Comparison of ENCODE assay signal across 15 cellular contexts in genomic region chr12:214005-214736, GRCh38. TPM values are rescaled to one million over a fixed set of nuclear protein-coding genes. Genes with fewer than 3 reads are reported as not detected.
DNase-seq lines count a peak whose midpoint lies in the region; ATAC-seq and TF ChIP-seq lines count a peak whose summit lies in the region.
"Had no signal": no experiment of that assay in that cellular context is flagged by ENCODE, and none has a peak within 500 bp of the region (broad histone marks: within the 10 kb centered on the region; RNA-seq: fewer than 3 reads in every experiment).

Gene SLC6A12, minus strand, starts transcription at chr12:214157. Its CDS starts 4,171 bp downstream, at chr12:209986.

- no CpG with 5 or more reads among the region's 13 CpGs for WGBS in H9 (ENCODE audit: extremely low coverage, insufficient read length, low lambda C conversion rate)

- peak within 1 kb of the TSS; percentile 44 for H3K18ac ChIP-seq in H9 (ENCODE audit: insufficient read length, low read depth, low read length)

- no peak within 1 kb of the TSS for H2BK12ac ChIP-seq in H9 (ENCODE audit: insufficient read length, low read depth, low read length)

- H2BK120ac ChIP-seq in H9 (ENCODE audit: low read depth, low read length, poor library complexity, severe bottlenecking), result no peak within 1 kb of the TSS

- ATAC-seq in WTC11, result peak; percentile 60
- peak; percentile 39 for ATAC-seq in left lobe of liver
- no peak for ATAC-seq in stimulated activated memory B cell treated with anti-CD40 and anti-IgM and Interleukin-4, amounts not matched to agents 10 μg/mL and 1 μg/mL and 100 μg/mL, for 72 hours
- ATAC-seq: T-helper 17 cell had no signal

- POLR2A ChIA-PET in WTC11 (lab: Charles Lee), result no interaction called here

- TF ChIP-seq CTCF in H9 (conservative IDR thresholded peaks at IDR 0.05), result no peak
- TF ChIP-seq CTCF in WTC11 (IDR thresholded peaks at IDR 0.05), result no peak

- H3K14ac ChIP-seq in H9 (ENCODE audit: insufficient read depth, low read length), result peak within 1 kb of the TSS; percentile 45; the same call in 1 of the 2 replicates

- DNase-seq in H9, result no peak
- no peak for DNase-seq in WTC11 (ENCODE audit: low spot score)
- DNase-seq in left lobe of liver (ENCODE audit: low spot score), result peak; percentile 78
- no peak for DNase-seq in hypothalamus (lab: John Stamatoyannopoulos, UW)
- no peak for DNase-seq in UCSD-AML1 (lab: John Stamatoyannopoulos, UW; ENCODE audit: unreplicated experiment)
- no peak for DNase-seq in NCI-H748 (lab: John Stamatoyannopoulos, UW; ENCODE audit: unreplicated experiment)
- DNase-seq: activated CD4-positive, alpha-beta memory T cell treated with anti-CD3 and anti-CD28 coated beads, Interleukin-2, amount 10 ng/mL, durations not matched to agents 7 days and 5 days; activated naive CD4-positive, alpha-beta T cell treated with anti-CD3 and anti-CD28 coated beads for 36 hours; NCI-H1694 treated with DMSO at 0.1 percent for 48 hours; stimulated activated CD4-positive, alpha-beta T cell treated with anti-CD3 and anti-CD28 coated beads, Interleukin-4, amount 100 ng/mL, for 1 hour; T-helper 17 cell had no signal

- H3K56ac ChIP-seq in H9 (ENCODE audit: insufficient read length, low read depth, low read length), result no peak within 1 kb of the TSS

- H4K91ac ChIP-seq in H9 (ENCODE audit: insufficient read length, low read depth, low read length), result no peak within 1 kb of the TSS

- H3K4me1 Mint-ChIP-seq in H9, result peaks cover 29 to 36% of the 10 kb centered on the region in 2 experiments
- peaks cover 27% of the 10 kb centered on the region for H3K4me1 Mint-ChIP-seq in WTC11
- H3K4me1 Mint-ChIP-seq in stimulated activated memory B cell treated with anti-CD40 and anti-IgM and Interleukin-4, amounts not matched to agents 10 μg/mL and 1 μg/mL and 100 μg/mL, for 72 hours, result peaks cover 18% of the 10 kb centered on the region

- H2AK5ac ChIP-seq in H9 (ENCODE audit: insufficient read length, low read length), result no peak within 1 kb of the TSS

- CTCF ChIA-PET in WTC11 (lab: Charles Lee), result interaction anchor here (1.8 to 2.7 kb wide), 2 partner anchors 15 to 25 kb away, joined by 8 to 9 read pairs; no protein-coding TSS in a partner anchor

- H3K27me3 ChIP-seq in H9 (ENCODE audit: insufficient read depth, low read length), result peaks cover 4% of the 10 kb centered on the region; the same call in 1 of the 2 replicates

- H3K4me1 ChIP-seq in H9 (ENCODE audit: insufficient read depth, low read length), result 0 out of 2 replicates have a peak, but pooled peaks cover 4% of the 10 kb centered on the region

- no peaks in the 10 kb centered on the region for H4K20me1 ChIP-seq in H9 (ENCODE audit: control insufficient read depth, insufficient read depth, insufficient read length)

- H3K9me3 Mint-ChIP-seq in H9, result no peaks in the 10 kb centered on the region; a peak in 2 of 5 replicates
- no peaks in the 10 kb centered on the region for H3K9me3 Mint-ChIP-seq in WTC11
- H3K9me3 Mint-ChIP-seq in stimulated activated memory B cell treated with anti-CD40 and anti-IgM and Interleukin-4, amounts not matched to agents 10 μg/mL and 1 μg/mL and 100 μg/mL, for 72 hours, result peaks cover 3% of the 10 kb centered on the region
- H3K9me3 Mint-ChIP-seq: activated CD4-positive, alpha-beta memory T cell treated with anti-CD3 and anti-CD28 coated beads, Interleukin-2, amount 10 ng/mL, durations not matched to agents 7 days and 5 days; activated naive CD4-positive, alpha-beta T cell treated with anti-CD3 and anti-CD28 coated beads for 36 hours; stimulated activated naive CD8-positive, alpha-beta T cell treated with anti-CD3 and anti-CD28 coated beads, Interleukin-15, Interleukin-2, amounts not matched to agents 100 ng/mL and 50 ng/mL, for 24 hours had no signal

- H3K36me3 Mint-ChIP-seq in H9 (ENCODE audit: insufficient read depth in 1 of 3, low read depth in 3 of 3) (no peaks in the 10 kb centered on the region), WTC11 (no peaks in the 10 kb centered on the region)
- no peaks in the 10 kb centered on the region for H3K36me3 Mint-ChIP-seq in stimulated activated memory B cell treated with anti-CD40 and anti-IgM and Interleukin-4, amounts not matched to agents 10 μg/mL and 1 μg/mL and 100 μg/mL, for 72 hours

- H3K4ac ChIP-seq in H9 (ENCODE audit: low read depth, low read length), result no peak within 1 kb of the TSS

- H3K23ac ChIP-seq in H9 (ENCODE audit: insufficient read length, low read depth, low read length), result no peak within 1 kb of the TSS

- H2BK5ac ChIP-seq in H9 (ENCODE audit: insufficient read length, low read length), result no peak within 1 kb of the TSS

- H3K4me2 ChIP-seq in H9 (ENCODE audit: insufficient read depth, insufficient read length, low read length), result no peak within 1 kb of the TSS

- H3K27ac ChIP-seq in H9 (ENCODE audit: insufficient read length, low read depth, low read length), result no peak within 1 kb of the TSS

- H3K27ac Mint-ChIP-seq in H9 (no peak within 1 kb of the TSS; a peak in 1 of 7 replicates), WTC11 (no peak within 1 kb of the TSS)
- H3K27ac Mint-ChIP-seq in stimulated activated memory B cell treated with anti-CD40 and anti-IgM and Interleukin-4, amounts not matched to agents 10 μg/mL and 1 μg/mL and 100 μg/mL, for 72 hours, result no peak within 1 kb of the TSS
- H3K27ac Mint-ChIP-seq: activated CD4-positive, alpha-beta memory T cell treated with anti-CD3 and anti-CD28 coated beads, Interleukin-2, amount 10 ng/mL, durations not matched to agents 7 days and 5 days; activated naive CD4-positive, alpha-beta T cell treated with anti-CD3 and anti-CD28 coated beads for 36 hours; stimulated activated naive CD8-positive, alpha-beta T cell treated with anti-CD3 and anti-CD28 coated beads, Interleukin-15, Interleukin-2, amounts not matched to agents 100 ng/mL and 50 ng/mL, for 24 hours had no signal

- no peak within 1 kb of the TSS for H4K8ac ChIP-seq in H9 (replicated peaks; ENCODE audit: insufficient read length, low read depth, low read length)

- no peaks in the 10 kb centered on the region for H3K9me3 ChIP-seq in H9 (ENCODE audit: control insufficient read depth, low read depth, low read length)

- H3K9ac ChIP-seq in H9 (ENCODE audit: extremely low read depth, insufficient read length, low read length), result no peak within 1 kb of the TSS

- no peak within 1 kb of the TSS for H2BK15ac ChIP-seq in H9 (ENCODE audit: low read depth, low read length)

- no peak within 1 kb of the TSS for H2BK20ac ChIP-seq in H9 (ENCODE audit: low read depth, low read length, poor library complexity, severe bottlenecking)

- H3K4me3 Mint-ChIP-seq in H9 (no peak within 1 kb of the TSS; a peak in 2 of 5 replicates), WTC11 (no peak within 1 kb of the TSS)
- peak within 1 kb of the TSS; percentile 45 for H3K4me3 Mint-ChIP-seq in stimulated activated memory B cell treated with anti-CD40 and anti-IgM and Interleukin-4, amounts not matched to agents 10 μg/mL and 1 μg/mL and 100 μg/mL, for 72 hours
- H3K4me3 Mint-ChIP-seq: activated CD4-positive, alpha-beta memory T cell treated with anti-CD3 and anti-CD28 coated beads, Interleukin-2, amount 10 ng/mL, durations not matched to agents 7 days and 5 days; activated naive CD4-positive, alpha-beta T cell treated with anti-CD3 and anti-CD28 coated beads for 36 hours; stimulated activated naive CD8-positive, alpha-beta T cell treated with anti-CD3 and anti-CD28 coated beads, Interleukin-15, Interleukin-2, amounts not matched to agents 100 ng/mL and 50 ng/mL, for 24 hours; T-helper 17 cell had no signal

- no peaks in the 10 kb centered on the region for H3K23me2 ChIP-seq in H9 (ENCODE audit: insufficient read length, low read depth, low read length, poor library complexity, severe bottlenecking)

- H3K79me1 ChIP-seq in H9 (ENCODE audit: insufficient read depth, low read depth, low read length, poor library complexity, severe bottlenecking), result no peaks in the 10 kb centered on the region

- H3K27me3 Mint-ChIP-seq in H9 (ENCODE audit: low read depth) (peaks cover 86% of the 10 kb centered on the region), WTC11 (ENCODE audit: low read depth) (peaks cover 45% of the 10 kb centered on the region)
- H3K27me3 Mint-ChIP-seq in stimulated activated memory B cell treated with anti-CD40 and anti-IgM and Interleukin-4, amounts not matched to agents 10 μg/mL and 1 μg/mL and 100 μg/mL, for 72 hours, result peaks cover 78% of the 10 kb centered on the region

- H3T11ph ChIP-seq in H9 (ENCODE audit: low read length), result no peak within 1 kb of the TSS

- no peak within 1 kb of the TSS for H4K5ac ChIP-seq in H9 (ENCODE audit: insufficient read length, low read depth, low read length)

- H3K79me2 ChIP-seq in H9 (ENCODE audit: insufficient read depth, low read length), result no peaks in the 10 kb centered on the region

- H2AFZ ChIP-seq in H9 (ENCODE audit: low read length), result no peak within 1 kb of the TSS

TF ChIP-seq in WTC11, 78 proteins besides CTCF, POLR2A, EP300 and RAD21 (continues in another document):
- TF ChIP-seq HMGXB4 (CRISPR knock-in tag; IDR thresholded peaks at IDR 0.05), result no peak
- TF ChIP-seq ZNF121 (CRISPR knock-in tag; IDR thresholded peaks at IDR 0.05), result no peak
- TF ChIP-seq TP53 (CRISPR knock-in tag; IDR thresholded peaks at IDR 0.05), result no peak
- no peak for TF ChIP-seq SOX15 (CRISPR knock-in tag; IDR thresholded peaks at IDR 0.05)
- TF ChIP-seq CDX4 (CRISPR knock-in tag; IDR thresholded peaks at IDR 0.05; ENCODE audit: borderline replicate concordance), result no peak
- TF ChIP-seq NFE2L1 (CRISPR knock-in tag; IDR thresholded peaks at IDR 0.05), result no peak

RNA-seq across cellular contexts. Expression of gene SLC6A12, which starts in this region (rescaled TPM):
- total RNA-seq in H9 (2021) (0.17 and 0.20 TPM in 2 replicates), WTC11 (2021) (0.39 to 0.79 TPM (median 0.76 TPM) in 3 replicates), left lobe of liver (72.6 TPM)
- total RNA-seq: activated CD4-positive, alpha-beta memory T cell treated with anti-CD3 and anti-CD28 coated beads, Interleukin-2, amount 10 ng/mL, durations not matched to agents 7 days and 5 days; OCI-LY7; osteocyte; T-helper 17 cell had no signal

Comparison
In these comparisons a context has a peak if more than half of its experiments do, and no peak if none do; other contexts are left out.
1. RNA of gene SLC6A12 (total RNA-seq): 72.6 TPM in left lobe of liver (single experiment); 0.39 to 0.79 TPM in WTC11 and 0.17 to 0.20 TPM in H9; every median in the first group is over 10 times any median in the second.
2. Peak in ATAC-seq in WTC11; RNA of the gene not detected or under 1 TPM.